ENCODE assay signal across 10 cellular contexts in the genomic region with DNA sequence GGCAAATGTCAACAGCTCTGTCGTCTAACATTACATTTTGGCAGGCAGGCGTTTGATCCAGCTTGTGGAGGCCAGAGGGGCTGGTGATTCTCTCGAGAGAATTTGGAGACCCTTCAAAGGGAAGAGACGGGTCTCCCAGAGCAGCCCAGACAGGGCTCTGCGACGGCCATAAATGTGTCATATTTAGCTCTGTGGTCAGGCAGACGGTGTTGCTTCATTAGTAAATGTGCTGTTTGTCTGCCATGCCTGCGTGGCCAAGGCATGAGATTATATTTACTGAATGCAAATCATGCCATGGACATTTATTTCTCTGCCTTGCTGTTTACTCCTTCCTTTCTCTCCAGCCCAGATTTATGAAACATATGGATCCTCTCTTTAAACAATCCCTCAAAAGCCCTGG.
"Had no signal": no experiment of that assay in that cellular context is flagged by ENCODE, and none has a peak within 500 bp of the region (broad histone marks: within the 10 kb centered on the region; RNA-seq: fewer than 3 reads in every experiment).

No MANE protein-coding gene starts in this region.

- H3K9me3 ChIP-seq: pancreas, thyroid gland, vagina had no signal

- H3K27ac ChIP-seq: pancreas, thyroid gland, vagina had no signal

- DNase-seq: activated CD4-positive, alpha-beta memory T cell treated with anti-CD3 and anti-CD28 coated beads for 36 hours; activated CD4-positive, alpha-beta T cell treated with anti-CD3 and anti-CD28 coated beads for 1 hour; activated effector memory CD4-positive, alpha-beta T cell treated with anti-CD3 and anti-CD28 coated beads, Interleukin-2, amount 50 U/mL, for 16 hours; activated T-cell treated with anti-CD3 and anti-CD28 coated beads, Interleukin-2, amount 50 U/mL, for 4 hours; amygdala; dermis blood vessel endothelial cell; pancreas; thyroid gland had no signal

- H3K36me3 ChIP-seq: pancreas, thyroid gland, vagina had no signal

- H3K4me1 ChIP-seq: pancreas had no signal

- H3K4me3 ChIP-seq: pancreas, skin epidermis, thyroid gland, vagina had no signal

- ATAC-seq: activated T-cell treated with anti-CD3 and anti-CD28 coated beads, Interleukin-2, amount 50 U/mL, for 4 hours; pancreas had no signal

- H3K27me3 ChIP-seq: pancreas, thyroid gland, vagina had no signal
